Comparison of ENCODE assay signal across 8 cellular contexts in genomic region chr14:51652168-51653095, GRCh38. TPM values are rescaled to one million over a fixed set of nuclear protein-coding genes. Genes with fewer than 3 reads are reported as not detected.
DNase-seq lines count a peak whose midpoint lies in the region; ATAC-seq and TF ChIP-seq lines count a peak whose summit lies in the region.

No MANE protein-coding gene starts in this region.

- H3K4me1 ChIP-seq in neuron (ENCODE audit: insufficient read depth, low read length) = peaks cover 30% of the 10 kb centered on the region
- no peaks in the 10 kb centered on the region for H3K4me1 ChIP-seq in uterus

- peak overlapping the region; percentile 98 for H2AFZ ChIP-seq in neuron (ENCODE audit: low read depth, low read length)

- no peaks in the 10 kb centered on the region for H3K9me3 Mint-ChIP-seq in activated T-cell treated with anti-CD3 and anti-CD28 coated beads, Interleukin-2, amount 50 U/mL, for 4 hours

- ATAC-seq in GM21526 (IDR thresholded peaks at IDR 0.05; ENCODE audit: low FRiP score, unreplicated experiment) = peak; percentile 38
- ATAC-seq in activated T-cell treated with anti-CD3 and anti-CD28 coated beads, Interleukin-2, amount 50 U/mL, for 4 hours = peak; percentile 48 to 56

- H3K9me3 ChIP-seq in neuron (ENCODE audit: low read length) (no peaks in the 10 kb centered on the region), uterus (no peaks in the 10 kb centered on the region)

- H3K27me3 ChIP-seq in neuron (ENCODE audit: insufficient read depth, low read length) (no peaks in the 10 kb centered on the region), uterus (no peaks in the 10 kb centered on the region)

- TF ChIP-seq CTCF in fibroblast of villous mesenchyme (IDR thresholded peaks at IDR 0.05; ENCODE audit: insufficient read depth, low read depth, low read length) = no peak
- no peak for TF ChIP-seq CTCF in uterus (IDR thresholded peaks at IDR 0.05)

- DNase-seq in GM03348 (ENCODE audit: low spot score) (peak; percentile 37), HuH-7.5 (ENCODE audit: low spot score) (peak; percentile 32), fibroblast of villous mesenchyme (ENCODE audit: low read depth) (no peak), uterus (peak; percentile 56 to 65), amniotic stem cell (lab: John Stamatoyannopoulos, UW) (no peak)
- peak; percentile 12 for DNase-seq in activated T-cell treated with anti-CD3 and anti-CD28 coated beads, Interleukin-2, amount 50 U/mL, for 4 hours

- no peak for TF ChIP-seq POLR2A in uterus (IDR thresholded peaks at IDR 0.05)

- no peaks in the 10 kb centered on the region for H3K36me3 ChIP-seq in neuron (ENCODE audit: insufficient read depth, low read length)
- no peaks in the 10 kb centered on the region for H3K36me3 ChIP-seq in uterus

- H3K4me1 Mint-ChIP-seq in activated T-cell treated with anti-CD3 and anti-CD28 coated beads, Interleukin-2, amount 50 U/mL, for 4 hours (ENCODE audit: low read depth) = peaks cover 13% of the 10 kb centered on the region

- H3K27ac ChIP-seq in uterus = peak overlapping the region; percentile 95 to 99

- H3K36me3 Mint-ChIP-seq in activated T-cell treated with anti-CD3 and anti-CD28 coated beads, Interleukin-2, amount 50 U/mL, for 4 hours (ENCODE audit: insufficient read depth) = no peaks in the 10 kb centered on the region

- H3K4me3 ChIP-seq in fibroblast of villous mesenchyme (ENCODE audit: low read depth, low read length) = peak overlapping the region; percentile 98
- peak overlapping the region; percentile 58 for H3K4me3 ChIP-seq in neuron (ENCODE audit: low read length)
- H3K4me3 ChIP-seq in uterus = peak overlapping the region; percentile 85 to 92

- peaks cover 35% of the 10 kb centered on the region for H3K27me3 Mint-ChIP-seq in activated T-cell treated with anti-CD3 and anti-CD28 coated beads, Interleukin-2, amount 50 U/mL, for 4 hours (ENCODE audit: low read depth)

- peak overlapping the region; percentile 80 for H3K4me3 Mint-ChIP-seq in activated T-cell treated with anti-CD3 and anti-CD28 coated beads, Interleukin-2, amount 50 U/mL, for 4 hours

- intact Hi-C loops in uterus (cut with DNase I; ENCODE audit: low total_unique reads) = loop anchor here (10.0 kb wide), 1 partner anchor 168 kb away; no protein-coding TSS in a partner anchor

RNA-seq across cellular contexts. Expression of gene FRMD6, which starts 0.7 kb away (rescaled TPM):
- 1 to 10 TPM; 2.2 to 4.8 (median 3.1) TPM for total RNA-seq in activated T-cell treated with anti-CD3 and anti-CD28 coated beads, Interleukin-2, amount 50 U/mL, for 4 hours
- 475 and 524 TPM in 2 replicates for total RNA-seq in fibroblast of villous mesenchyme
- 100 to 1,000 TPM in 3 of 4 donors, 10 to 100 TPM in 1; 97.4 to 199 (median 134) TPM for total RNA-seq in uterus

Comparison
In these comparisons a context has a peak if more than half of its experiments do, and no peak if none do; other contexts are left out.
1. DNase-seq: peak in GM03348 (single experiment), HuH-7.5 (single experiment), activated T-cell treated with anti-CD3 and anti-CD28 coated beads, Interleukin-2, amount 50 U/mL, for 4 hours (single experiment) and uterus (2 of 2); none in fibroblast of villous mesenchyme (single experiment) and amniotic stem cell (single experiment).
2. RNA of gene FRMD6, which starts 0.7 kb away (total RNA-seq): 475 to 524 TPM in fibroblast of villous mesenchyme and 97.4 to 199 TPM in uterus; 2.2 to 4.8 TPM in activated T-cell treated with anti-CD3 and anti-CD28 coated beads, Interleukin-2, amount 50 U/mL, for 4 hours; every median in the first group is over 10 times any median in the second.
3. Peak in every context shown above with its lines, with median percentiles within 50 percentile points of each other: H3K4me3 ChIP-seq.